ENCODE assay signal across 19 cellular contexts in genomic region chr3:181696641-181697230, GRCh38.
DNase-seq lines count a peak whose midpoint lies in the region; ATAC-seq and TF ChIP-seq lines count a peak whose summit lies in the region.
"Had no signal": no experiment of that assay in that cellular context is flagged by ENCODE, and none has a peak within 500 bp of the region (broad histone marks: within the 10 kb centered on the region; RNA-seq: fewer than 3 reads in every experiment).

No MANE protein-coding gene starts in this region.

- H3K4me3 Mint-ChIP-seq in T-helper 2 cell treated with Interferon-gamma antibody and Interleukin-4, amounts not matched to agents 5 μg/mL and 100 μg/mL, for 36 hours = no peak overlapping the region
- peak overlapping the region; percentile 3 to 66 for H3K4me3 Mint-ChIP-seq in stimulated activated naive B cell treated with anti-CD40 and anti-IgM and Interleukin-4, amounts not matched to agents 10 μg/mL and 1 μg/mL and 100 μg/mL, for 72 hours

- H3K36me3 ChIP-seq in iPS-20b (ENCODE audit: insufficient read depth, low read depth, low read length) = no peaks in the 10 kb centered on the region
- H3K36me3 ChIP-seq: thoracic aorta had no signal

- H3K4me3 ChIP-seq in iPS-20b (ENCODE audit: low read length) = peak overlapping the region; percentile 76; the same call in 1 of the 2 replicates
- no peak overlapping the region for H3K4me3 ChIP-seq in foreskin fibroblast (ENCODE audit: low read depth in 1 of 2, low read length in 2 of 2)

- peak overlapping the region; percentile 89 for H3K27ac ChIP-seq in angular gyrus (ENCODE audit: low read depth, low read length)
- H3K27ac ChIP-seq in iPS-20b (ENCODE audit: low read length) = no peak overlapping the region
- H3K27ac ChIP-seq: thoracic aorta had no signal

- H3K9me3 ChIP-seq in iPS-20b (ENCODE audit: insufficient read depth, low read depth, low read length) = no peaks in the 10 kb centered on the region
- H3K9me3 ChIP-seq: thoracic aorta had no signal

- H3K9me3 Mint-ChIP-seq in T-helper 2 cell treated with Interferon-gamma antibody and Interleukin-4, amounts not matched to agents 5 μg/mL and 100 μg/mL, for 36 hours = no peaks in the 10 kb centered on the region
- peaks cover 4 to 5% of the 10 kb centered on the region in 2 donors for H3K9me3 Mint-ChIP-seq in stimulated activated naive B cell treated with anti-CD40 and anti-IgM and Interleukin-4, amounts not matched to agents 10 μg/mL and 1 μg/mL and 100 μg/mL, for 72 hours

- no peak for DNase-seq in T-helper 2 cell treated with Interferon-gamma antibody and Interleukin-4, amounts not matched to agents 5 μg/mL and 100 μg/mL, for 36 hours (ENCODE audit: low spot score)
- DNase-seq in T-helper 2 cell (no peak), NCI-H1436 (lab: John Stamatoyannopoulos, UW) (no peak), foreskin fibroblast (no peak)
- DNase-seq in stimulated activated naive B cell treated with anti-CD40 and anti-IgM and Interleukin-4, amounts not matched to agents 10 μg/mL and 1 μg/mL and 100 μg/mL, for 72 hours = no peak
- DNase-seq: activated CD4-positive, alpha-beta T cell treated with anti-CD3 and anti-CD28 coated beads for 48 hours; DND-41; KG1; kidney glomerular epithelial cell; NCI-H1105; NCI-H2171 treated with DMSO at 0.1 percent for 48 hours; SIG-M5; stimulated activated CD4-positive, alpha-beta T cell treated with anti-CD3 and anti-CD28 coated beads, Interleukin-15, amount 100 ng/mL, for 24 hours; T1000 had no signal

- H3K4me1 ChIP-seq in iPS-20b (ENCODE audit: insufficient read depth, low read length) = peaks cover 30% of the 10 kb centered on the region; the same call in 1 of the 2 replicates

- H3K36me3 Mint-ChIP-seq in T-helper 2 cell treated with Interferon-gamma antibody and Interleukin-4, amounts not matched to agents 5 μg/mL and 100 μg/mL, for 36 hours (ENCODE audit: low read depth) = no peaks in the 10 kb centered on the region
- peaks cover 1 to 8% of the 10 kb centered on the region in 2 donors for H3K36me3 Mint-ChIP-seq in stimulated activated naive B cell treated with anti-CD40 and anti-IgM and Interleukin-4, amounts not matched to agents 10 μg/mL and 1 μg/mL and 100 μg/mL, for 72 hours

- peaks cover 57% of the 10 kb centered on the region for H3K27me3 ChIP-seq in iPS-20b (ENCODE audit: insufficient read depth, low read length)

- peaks cover 82% of the 10 kb centered on the region for H3K27me3 Mint-ChIP-seq in T-helper 2 cell treated with Interferon-gamma antibody and Interleukin-4, amounts not matched to agents 5 μg/mL and 100 μg/mL, for 36 hours (ENCODE audit: low read depth)
- peaks cover 60 to 71% of the 10 kb centered on the region in 2 donors for H3K27me3 Mint-ChIP-seq in stimulated activated naive B cell treated with anti-CD40 and anti-IgM and Interleukin-4, amounts not matched to agents 10 μg/mL and 1 μg/mL and 100 μg/mL, for 72 hours

- H3K4me1 Mint-ChIP-seq in T-helper 2 cell treated with Interferon-gamma antibody and Interleukin-4, amounts not matched to agents 5 μg/mL and 100 μg/mL, for 36 hours (ENCODE audit: low read depth) = peaks cover 14% of the 10 kb centered on the region
- H3K4me1 Mint-ChIP-seq in stimulated activated naive B cell treated with anti-CD40 and anti-IgM and Interleukin-4, amounts not matched to agents 10 μg/mL and 1 μg/mL and 100 μg/mL, for 72 hours = peaks cover 14 to 27% of the 10 kb centered on the region in 2 donors

- no peak for TF ChIP-seq CTCF in foreskin fibroblast (IDR thresholded peaks at IDR 0.05; ENCODE audit: low read depth, low read length)

- peak overlapping the region; percentile 43; the same call in 1 of the 2 replicates for H3K9ac ChIP-seq in iPS-20b (ENCODE audit: low read depth, low read length)

- peak overlapping the region; percentile 21 for H3K27ac Mint-ChIP-seq in T-helper 2 cell treated with Interferon-gamma antibody and Interleukin-4, amounts not matched to agents 5 μg/mL and 100 μg/mL, for 36 hours
- peak overlapping the region; percentile 76 for H3K27ac Mint-ChIP-seq in stimulated activated naive B cell treated with anti-CD40 and anti-IgM and Interleukin-4, amounts not matched to agents 10 μg/mL and 1 μg/mL and 100 μg/mL, for 72 hours
- H3K27ac Mint-ChIP-seq: progenitor cell of endocrine pancreas had no signal

- no peak for ATAC-seq in stimulated activated naive B cell treated with anti-CD40 and anti-IgM and Interleukin-4, amounts not matched to agents 10 μg/mL and 1 μg/mL and 100 μg/mL, for 72 hours (replicated peaks)
- no peak for ATAC-seq in GM19328 (IDR thresholded peaks at IDR 0.05; ENCODE audit: unreplicated experiment)
